Comparison of ENCODE assay signal across 8 cellular contexts in genomic region chr18:11980148-11980554, GRCh38. TPM values are rescaled to one million over a fixed set of nuclear protein-coding genes. Genes with fewer than 3 reads are reported as not detected.
DNase-seq lines count a peak whose midpoint lies in the region; ATAC-seq and TF ChIP-seq lines count a peak whose summit lies in the region.

No MANE protein-coding gene starts in this region.

- H3K4me1 Mint-ChIP-seq in HFFc6 (ENCODE audit: low read depth) = peaks cover 13% of the 10 kb centered on the region

- no peak for ATAC-seq in body of pancreas
- no peak for ATAC-seq in GM18861 (IDR thresholded peaks at IDR 0.05; ENCODE audit: unreplicated experiment)
- no peak for ATAC-seq in GM21360 (IDR thresholded peaks at IDR 0.05; ENCODE audit: unreplicated experiment)

- POLR2A ChIA-PET in AG04449 (lab: Yijun Ruan, JAX) = interaction anchor here (0.7 to 1.3 kb wide), 6 partner anchors 16 to 52 kb away, joined by 3 to 7 read pairs (median 4); no protein-coding TSS in a partner anchor
- POLR2A ChIA-PET in HEK293T (lab: Yijun Ruan, JAX) = interaction anchor here (0.6 to 1.6 kb wide), 10 partner anchors 11 to 397 kb away, joined by 3 to 15 read pairs (median 5); partner anchors contain the start of gene AFG3L2

- CTCF ChIA-PET in AG04449 (lab: Yijun Ruan, JAX) = interaction anchor here (0.6 to 6.4 kb wide), 6 partner anchors 10 to 325 kb away, joined by 3 to 57 read pairs (median 4); no protein-coding TSS in a partner anchor
- CTCF ChIA-PET in HEK293T (lab: Yijun Ruan, JAX) = interaction anchor here (0.6 kb wide), 1 partner anchor 296 kb away, joined by 3 read pairs; no protein-coding TSS in a partner anchor

- no peaks in the 10 kb centered on the region for H3K27me3 ChIP-seq in body of pancreas
- H3K27me3 ChIP-seq in mucosa of rectum (ENCODE audit: control insufficient read depth in 2 of 2, insufficient read depth in 2 of 2, low read length in 2 of 2) = no peaks in the 10 kb centered on the region

- peak overlapping the region; percentile 88 for H3K4me3 Mint-ChIP-seq in HFFc6

- TF ChIP-seq POLR2A in body of pancreas (IDR thresholded peaks at IDR 0.05) = no peak

- WGBS in body of pancreas, 2 donors = 1 to 2% methylated on average over 19 of the region's 19 CpGs

- H3K9me3 ChIP-seq in body of pancreas (no peaks in the 10 kb centered on the region), mucosa of rectum (ENCODE audit: control insufficient read depth in 2 of 2, low read length in 2 of 2) (no peaks in the 10 kb centered on the region)

- H3K27ac Mint-ChIP-seq in HFFc6 = peak overlapping the region; percentile 88

- H3K9me3 Mint-ChIP-seq in HFFc6 = no peaks in the 10 kb centered on the region

- peaks cover 40% of the 10 kb centered on the region for H3K4me1 ChIP-seq in body of pancreas
- peaks cover 3 to 25% of the 10 kb centered on the region in 2 donors for H3K4me1 ChIP-seq in mucosa of rectum (ENCODE audit: control insufficient read depth in 2 of 2, insufficient read depth in 2 of 2, low read length in 2 of 2)

- no peak for DNase-seq in AG04449 (ENCODE audit: low read depth, low spot score)
- DNase-seq in HFFc6 = no peak
- DNase-seq in body of pancreas = no peak
- DNase-seq in HEK293T (ENCODE audit: extremely low spot score) = no peak
- DNase-seq in NCI-H2107 (lab: John Stamatoyannopoulos, UW) = no peak

- peaks cover 6% of the 10 kb centered on the region for H3K27me3 Mint-ChIP-seq in HFFc6 (ENCODE audit: insufficient read depth)

- H3K36me3 ChIP-seq in body of pancreas (replicated peaks in 1 of 2; ENCODE audit: insufficient read depth in 1 of 2, low read depth in 2 of 2) (no peaks in the 10 kb centered on the region), mucosa of rectum (ENCODE audit: control insufficient read depth in 2 of 2, insufficient read depth in 2 of 2, low read length in 2 of 2) (no peaks in the 10 kb centered on the region)

- intact Hi-C loops in body of pancreas (cut with DNase I) = no loop called here

- H3K4me3 ChIP-seq in AG04449 (ENCODE audit: low read depth, low read length) (peak overlapping the region; percentile 69), body of pancreas (no peak overlapping the region), mucosa of rectum (ENCODE audit: low read length in 2 of 2) (peak overlapping the region; percentile 65 to 74)

- peak overlapping the region; percentile 78 to 81 for H3K9ac ChIP-seq in mucosa of rectum (ENCODE audit: low read depth in 1 of 2, low read length in 2 of 2)

- H3K27ac ChIP-seq in body of pancreas = peak overlapping the region; percentile 96 to 100 (median 98)
- peak overlapping the region; percentile 96 to 98 for H3K27ac ChIP-seq in mucosa of rectum (ENCODE audit: low read depth in 2 of 2, low read length in 2 of 2)

- no peaks in the 10 kb centered on the region for H3K36me3 Mint-ChIP-seq in HFFc6 (ENCODE audit: low read depth)

- TF ChIP-seq CTCF in AG04449 (IDR thresholded peaks at IDR 0.05; ENCODE audit: insufficient read depth, low read length, missing control alignments) = no peak
- TF ChIP-seq CTCF in HFFc6 (IDR thresholded peaks at IDR 0.05) = no peak
- TF ChIP-seq CTCF in body of pancreas (IDR thresholded peaks at IDR 0.05) = no peak

TF ChIP-seq in HEK293T, 16 proteins besides CTCF, POLR2A, EP300 and RAD21:
- TF ChIP-seq FOXM1 (IDR thresholded peaks at IDR 0.05; ENCODE audit: borderline replicate concordance) = no peak
- no peak for TF ChIP-seq SP1 (IDR thresholded peaks at IDR 0.05)
- no peak for TF ChIP-seq NFRKB (IDR thresholded peaks at IDR 0.05)
- TF ChIP-seq ELF4 (IDR thresholded peaks at IDR 0.05) = no peak
- no peak for TF ChIP-seq FOXA1 (IDR thresholded peaks at IDR 0.05)
- TF ChIP-seq ARNT (IDR thresholded peaks at IDR 0.05) = no peak
- no peak for TF ChIP-seq FOXK2 (IDR thresholded peaks at IDR 0.05)

RNA-seq across cellular contexts. Expression of gene IMPA2, which starts 1.2 kb away (rescaled TPM):
- 1 to 10 TPM; 1.2 to 2.5 (median 1.5) TPM for total RNA-seq in HFFc6 (2021; fragmentation: NEBNext Ultra II Directional; extraction: Animal tissue kit (Norgen Biotek cat#: 25700))
- 100 to 1,000 TPM; 269 to 446 TPM for total RNA-seq in body of pancreas

Comparison
In these comparisons a context has a peak if more than half of its experiments do, and no peak if none do; other contexts are left out.
1. H3K4me3 ChIP-seq: peak in AG04449 (single experiment) and mucosa of rectum (2 of 2); none in body of pancreas (0 of 2).
2. RNA of gene IMPA2, which starts 1.2 kb away (total RNA-seq): 269 to 446 TPM in body of pancreas; 1.2 to 2.5 TPM in HFFc6; every median in the first group is over 10 times any median in the second.